13 cellular contexts compared by ENCODE assay signal in genomic region chr1:29239142-29239541, GRCh38. TPM values are rescaled to one million over a fixed set of nuclear protein-coding genes. Genes with fewer than 3 reads are reported as not detected.
DNase-seq lines count a peak whose midpoint lies in the region; ATAC-seq and TF ChIP-seq lines count a peak whose summit lies in the region.
"Had no signal": no experiment of that assay in that cellular context is flagged by ENCODE, and none has a peak within 500 bp of the region (broad histone marks: within the 10 kb centered on the region; RNA-seq: fewer than 3 reads in every experiment).

No MANE protein-coding gene starts in this region.

- peaks cover 2% of the 10 kb centered on the region for H3K36me3 Mint-ChIP-seq in activated CD4-positive, alpha-beta T cell treated with anti-CD3 and anti-CD28 coated beads, Interleukin-2, amount 10 ng/mL, durations not matched to agents 24 days and 14 days (ENCODE audit: low read depth)

- H3K4me1 ChIP-seq in lower lobe of right lung (peaks cover 41% of the 10 kb centered on the region), vagina (peaks cover 35% of the 10 kb centered on the region)

- intact Hi-C loops in activated CD4-positive, alpha-beta T cell treated with anti-CD3 and anti-CD28 coated beads, Interleukin-2, amount 10 ng/mL, durations not matched to agents 24 days and 14 days (cut with micrococcal nuclease), result loop anchor here (5.0 kb wide), 3 partner anchors 103 to 1468 kb away; no protein-coding TSS in a partner anchor
- intact Hi-C loops in lower lobe of right lung (cut with DNase I) (no loop called here), vagina (cut with DNase I) (loop anchor here (5.0 kb wide), 1 partner anchor 1468 kb away; no protein-coding TSS in a partner anchor)

- DNase-seq in activated CD4-positive, alpha-beta T cell treated with anti-CD3 and anti-CD28 coated beads, Interleukin-2, amount 10 ng/mL, durations not matched to agents 24 days and 14 days, result no peak
- DNase-seq in activated CD4-positive, alpha-beta T cell treated with anti-CD3 and anti-CD28 coated beads, Interleukin-2, amount 50 U/mL, for 4 hours, result no peak
- DNase-seq in astrocyte of the spinal cord (ENCODE audit: low read depth, low spot score) (no peak), lower lobe of right lung (peak; percentile 80), vagina (ENCODE audit: extremely low spot score in 2 of 2) (no peak), T1000 (lab: John Stamatoyannopoulos, UW) (no peak)
- DNase-seq: ACHN, colonic mucosa, hippocampal formation, NCI-H1930 had no signal

- H3K9me3 Mint-ChIP-seq in activated CD4-positive, alpha-beta T cell treated with anti-CD3 and anti-CD28 coated beads, Interleukin-2, amount 10 ng/mL, durations not matched to agents 24 days and 14 days, result no peaks in the 10 kb centered on the region

- H3K27ac Mint-ChIP-seq in activated CD4-positive, alpha-beta T cell treated with anti-CD3 and anti-CD28 coated beads, Interleukin-2, amount 10 ng/mL, durations not matched to agents 24 days and 14 days, result no peak overlapping the region

- no peak for TF ChIP-seq POLR2A in vagina (IDR thresholded peaks at IDR 0.05)

- in situ Hi-C loops in astrocyte of the spinal cord (cut with HindIII; ENCODE audit: low sequenced_read_pairs), result loop anchor here (25.0 kb wide), 3 partner anchors 148 to 1673 kb away; partner anchors contain the start of gene SDC3

- TF ChIP-seq CTCF in astrocyte of the spinal cord (IDR thresholded peaks at IDR 0.05; ENCODE audit: low read depth, low read length), result no peak
- no peak for TF ChIP-seq CTCF in lower lobe of right lung (IDR thresholded peaks at IDR 0.05)
- TF ChIP-seq CTCF in vagina (IDR thresholded peaks at IDR 0.05), result no peak

- H3K27ac ChIP-seq in lower lobe of right lung, result peak overlapping the region; percentile 83
- H3K27ac ChIP-seq in vagina, result peak overlapping the region; percentile 73
- H3K27ac ChIP-seq: colonic mucosa had no signal

- H3K36me3 ChIP-seq in lower lobe of right lung (no peaks in the 10 kb centered on the region), vagina (no peaks in the 10 kb centered on the region)
- H3K36me3 ChIP-seq: colonic mucosa, right atrium auricular region had no signal

- H3K9me3 ChIP-seq in lower lobe of right lung (no peaks in the 10 kb centered on the region), vagina (no peaks in the 10 kb centered on the region)
- H3K9me3 ChIP-seq: colonic mucosa, right atrium auricular region had no signal

- H3K4me1 Mint-ChIP-seq in activated CD4-positive, alpha-beta T cell treated with anti-CD3 and anti-CD28 coated beads, Interleukin-2, amount 10 ng/mL, durations not matched to agents 24 days and 14 days, result peaks cover 16% of the 10 kb centered on the region

- H3K4me3 ChIP-seq in astrocyte of the spinal cord (ENCODE audit: low read depth, low read length) (peak overlapping the region; percentile 2), lower lobe of right lung (no peak overlapping the region), vagina (peak overlapping the region; percentile 78 to 83)
- H3K4me3 ChIP-seq: colonic mucosa had no signal

- H3K27me3 ChIP-seq in lower lobe of right lung (ENCODE audit: low read depth) (peaks cover 16% of the 10 kb centered on the region), vagina (no peaks in the 10 kb centered on the region)
- H3K27me3 ChIP-seq: right atrium auricular region had no signal

- H3K27me3 Mint-ChIP-seq in activated CD4-positive, alpha-beta T cell treated with anti-CD3 and anti-CD28 coated beads, Interleukin-2, amount 10 ng/mL, durations not matched to agents 24 days and 14 days, result peaks cover 55% of the 10 kb centered on the region

- H3K4me3 Mint-ChIP-seq in activated CD4-positive, alpha-beta T cell treated with anti-CD3 and anti-CD28 coated beads, Interleukin-2, amount 10 ng/mL, durations not matched to agents 24 days and 14 days, result peak overlapping the region; percentile 79

- ATAC-seq in lower lobe of right lung (peak; percentile 57 to 71), HG02970 (IDR thresholded peaks at IDR 0.05; ENCODE audit: low FRiP score, unreplicated experiment) (no peak), GM18519 (IDR thresholded peaks at IDR 0.05; ENCODE audit: low FRiP score, unreplicated experiment) (no peak)

RNA-seq across cellular contexts. Expression of gene PTPRU, which starts 2.8 kb away (rescaled TPM):
- total RNA-seq in activated CD4-positive, alpha-beta T cell treated with anti-CD3 and anti-CD28 coated beads, Interleukin-2, amount 10 ng/mL, durations not matched to agents 24 days and 14 days, result 0.47 and 0.95 TPM in 2 replicates
- total RNA-seq in lower lobe of right lung (35.1 TPM), vagina (37.3 TPM)

RNA-seq across cellular contexts. Expression of gene MECR, which starts 8.4 kb away (rescaled TPM):
- total RNA-seq in activated CD4-positive, alpha-beta T cell treated with anti-CD3 and anti-CD28 coated beads, Interleukin-2, amount 10 ng/mL, durations not matched to agents 24 days and 14 days, result 36.4 and 41.3 TPM in 2 replicates
- total RNA-seq in lower lobe of right lung (16.9 TPM), vagina (16.9 TPM)

RNA-seq across cellular contexts. Expression of gene SRSF4, which starts 57.4 kb away (rescaled TPM):
- total RNA-seq in activated CD4-positive, alpha-beta T cell treated with anti-CD3 and anti-CD28 coated beads, Interleukin-2, amount 10 ng/mL, durations not matched to agents 24 days and 14 days, result 138 and 141 TPM in 2 replicates
- total RNA-seq in lower lobe of right lung (73.9 TPM), vagina (67.8 TPM)

Comparison
In these comparisons a context has a peak if more than half of its experiments do, and no peak if none do; other contexts are left out.
1. ATAC-seq: peak in lower lobe of right lung (2 of 2); none in HG02970 (single experiment) and GM18519 (single experiment).
2. RNA of gene PTPRU, which starts 2.8 kb away (total RNA-seq): 37.3 TPM in vagina (single experiment) and 35.1 TPM in lower lobe of right lung (single experiment); 0.47 to 0.95 TPM in activated CD4-positive, alpha-beta T cell treated with anti-CD3 and anti-CD28 coated beads, Interleukin-2, amount 10 ng/mL, durations not matched to agents 24 days and 14 days; every median in the first group is over 10 times any median in the second.